In genomic region chr5:95823241-95823737, GRCh38 we compare ENCODE assay signal across 8 cellular contexts. TPM values are rescaled to one million over a fixed set of nuclear protein-coding genes. Genes with fewer than 3 reads are reported as not detected.
DNase-seq lines count a peak whose midpoint lies in the region; ATAC-seq, FAIRE-seq and TF ChIP-seq lines count a peak whose summit lies in the region.

No MANE protein-coding gene starts in this region.

- H3F3A ChIP-seq in OCI-LY1 (ENCODE audit: insufficient read depth, low read length): no peaks in the 10 kb centered on the region

- no peaks in the 10 kb centered on the region for H3K9me2 ChIP-seq in OCI-LY1 (ENCODE audit: low read depth, low read length)

- H4K8ac ChIP-seq in H1 (ENCODE audit: extremely low read depth, insufficient read depth, low read length): no peak overlapping the region

- no peak overlapping the region for H2BK5ac ChIP-seq in H1 (ENCODE audit: low read depth, low read length)

- CTCF ChIA-PET in Caco-2 (lab: Charles Lee) (interaction anchor here (0.6 to 1.3 kb wide), 5 partner anchors 8 to 178 kb away, joined by 3 to 10 read pairs (median 3); partner anchors contain the start of gene RFESD), H1 (lab: Charles Lee; ENCODE audit: partially characterized antibody) (interaction anchor here (1.0 to 3.2 kb wide), 12 partner anchors 8 to 178 kb away, joined by 3 to 18 read pairs (median 8); no protein-coding TSS in a partner anchor)

- no peaks in the 10 kb centered on the region for H3K9me3 Mint-ChIP-seq in Caco-2 (ENCODE audit: unreplicated experiment)

- no peak overlapping the region for H3K56ac ChIP-seq in H1 (replicated peaks; ENCODE audit: insufficient read length, low read depth, low read length)

- H3K27ac Mint-ChIP-seq in Caco-2 (ENCODE audit: unreplicated experiment): peak overlapping the region; percentile 63

- H3K79me2 ChIP-seq in OCI-LY1 (ENCODE audit: insufficient read depth, low read length): no peaks in the 10 kb centered on the region
- no peaks in the 10 kb centered on the region for H3K79me2 ChIP-seq in H1 (ENCODE audit: control insufficient read depth in 1 of 2, insufficient read depth in 2 of 2, low read length in 2 of 2)

- WGBS in H1 (ENCODE audit: extremely low coverage in 1 of 2, insufficient coverage in 1 of 2, insufficient read length in 1 of 2, insufficient replicate concordance in 2 of 2, low coverage in 1 of 2, low lambda C conversion rate in 2 of 2, missing lambda C conversion rate in 1 of 2), 2 experiments: 60% methylated on average over 7 of the region's 7 CpGs; no CpG with 5 or more reads in 1 of the 2 experiments
- WGBS in pancreas, 2 donors: 70 to 80% methylated on average over 7 of the region's 7 CpGs

- no peak for TF ChIP-seq POLR2A in H1 (IDR thresholded peaks at IDR 0.05; ENCODE audit: control extremely low read depth in 1 of 2, low read depth in 2 of 2, low read length in 2 of 2)

- H3K4me1 ChIP-seq in Caco-2 (peaks cover 34% of the 10 kb centered on the region), OCI-LY1 (ENCODE audit: insufficient read depth, low read length, severe bottlenecking) (peaks cover 60% of the 10 kb centered on the region), H1 (replicated peaks in 1 of 4; ENCODE audit: control insufficient read depth in 3 of 4, insufficient read depth in 4 of 4, low read length in 3 of 4) (peaks cover 5 to 16% (median 13%) of the 10 kb centered on the region in 4 experiments; a peak in 6 of 7 replicates), pancreas (peaks cover 8 to 21% (median 9%) of the 10 kb centered on the region in 3 donors)

- H3K4me2 ChIP-seq in OCI-LY1 (ENCODE audit: low read length) (peak overlapping the region; percentile 82), H1 (ENCODE audit: insufficient read depth in 1 of 2, low read depth in 2 of 2, low read length in 2 of 2) (peak overlapping the region in 1 of 2 experiments; percentile 61; a peak in 1 of 4 replicates)

- H3K23me2 ChIP-seq in H1 (ENCODE audit: low read depth, low read length): peaks cover 5% of the 10 kb centered on the region

- POLR2A ChIA-PET in Caco-2 (lab: Charles Lee): interaction anchor here (0.6 to 1.2 kb wide), 7 partner anchors 11 to 73 kb away, joined by 3 to 11 read pairs (median 3); no protein-coding TSS in a partner anchor
- POLR2A ChIA-PET in H1 (lab: Charles Lee; ENCODE audit: partially characterized antibody): interaction anchor here (1.1 to 2.6 kb wide), 6 partner anchors 11 to 139 kb away, joined by 3 to 22 read pairs (median 4); partner anchors contain the start of gene RHOBTB3

- H3K36me3 ChIP-seq in Caco-2 (ENCODE audit: control insufficient read depth, insufficient read depth, low read length) (no peaks in the 10 kb centered on the region), OCI-LY1 (ENCODE audit: insufficient read depth, low read length) (no peaks in the 10 kb centered on the region), H1 (ENCODE audit: control insufficient read depth in 2 of 4, insufficient read depth in 4 of 4, low read length in 3 of 4) (no peaks in the 10 kb centered on the region), pancreas (no peaks in the 10 kb centered on the region)

- no peak for TF ChIP-seq EP300 in H1 (IDR thresholded peaks at IDR 0.05; ENCODE audit: borderline replicate concordance in 1 of 2, low read depth in 2 of 2, low read length in 2 of 2)

- H2AFZ ChIP-seq in OCI-LY1 (ENCODE audit: low read length): 0 out of 2 replicates have a peak overlapping the region, but pooled peaks have one; percentile 66
- peak overlapping the region; percentile 72 for H2AFZ ChIP-seq in H1 (ENCODE audit: low read length)

- no peak overlapping the region for H4K91ac ChIP-seq in H1 (replicated peaks; ENCODE audit: insufficient read length, low read length)

- H2AK5ac ChIP-seq in H1 (ENCODE audit: low read depth, low read length): no peak overlapping the region

- no peaks in the 10 kb centered on the region for H3K79me1 ChIP-seq in H1 (ENCODE audit: low read depth, low read length)

- H3K36me3 Mint-ChIP-seq in Caco-2 (ENCODE audit: insufficient read depth, unreplicated experiment): peaks cover 5% of the 10 kb centered on the region

- intact Hi-C loops in Caco-2 (cut with micrococcal nuclease; ENCODE audit: unreplicated experiment): loop anchor here (10.0 kb wide), 1 partner anchor 1282 kb away; no protein-coding TSS in a partner anchor
- intact Hi-C loops in pancreas (cut with DNase I): no loop called here

- peak overlapping the region; percentile 83 for H3K27ac ChIP-seq in OCI-LY1 (ENCODE audit: low read depth, low read length, poor library complexity, severe bottlenecking)
- no peak overlapping the region for H3K27ac ChIP-seq in H1 (ENCODE audit: low read depth, low read length)
- peak overlapping the region in 3 of 4 donors; percentile 47 to 80 (median 75) for H3K27ac ChIP-seq in pancreas

- 0 out of 2 replicates have a peak overlapping the region, but pooled peaks have one; percentile 5 for H2BK12ac ChIP-seq in H1 (ENCODE audit: low read depth, low read length)

- no peak overlapping the region for H3K18ac ChIP-seq in H1 (ENCODE audit: extremely low read depth, low read length)

- H4K20me1 ChIP-seq in OCI-LY1 (ENCODE audit: insufficient read depth, low read length) (no peaks in the 10 kb centered on the region), H1 (replicated peaks in 1 of 2; ENCODE audit: control insufficient read depth in 1 of 2, insufficient read depth in 2 of 2, low read length in 2 of 2) (no peaks in the 10 kb centered on the region)

- H3K4me3 Mint-ChIP-seq in Caco-2 (ENCODE audit: unreplicated experiment): peak overlapping the region; percentile 44

- DNase-seq in Caco-2 (no peak), H1 (ENCODE audit: low read depth in 1 of 2, low spot score in 2 of 2) (no peak), pancreas (peak in 1 of 6 donors; percentile 32), UCSD-AML1 (lab: John Stamatoyannopoulos, UW; ENCODE audit: unreplicated experiment) (no peak)
- no peak for DNase-seq in effector CD4-positive, alpha-beta T cell

- no peak for TF ChIP-seq RAD21 in H1 (IDR thresholded peaks at IDR 0.05 in 1 of 2, conservative IDR thresholded peaks at IDR 0.05 in 1 of 2; ENCODE audit: low read depth in 2 of 2, low read length in 2 of 2)

- H3K27me3 ChIP-seq in Caco-2 (replicated peaks; ENCODE audit: control insufficient read depth, insufficient read depth, low read length) (no peaks in the 10 kb centered on the region), OCI-LY1 (ENCODE audit: insufficient read depth, low read length) (no peaks in the 10 kb centered on the region), H1 (replicated peaks in 1 of 4; ENCODE audit: control insufficient read depth in 3 of 4, extremely low read depth in 1 of 4, insufficient read depth in 3 of 4, low read length in 3 of 4) (no peaks in the 10 kb centered on the region; a peak in 1 of 7 replicates), pancreas (no peaks in the 10 kb centered on the region)

- no peaks in the 10 kb centered on the region for H3K27me3 Mint-ChIP-seq in Caco-2 (ENCODE audit: insufficient read depth, unreplicated experiment)

- H3K4me3 ChIP-seq in Caco-2 (ENCODE audit: low read depth, low read length) (no peak overlapping the region), OCI-LY1 (ENCODE audit: low read depth, low read length, poor library complexity, severe bottlenecking) (peak overlapping the region; percentile 92), H1 (ENCODE audit: extremely low read depth in 1 of 4, insufficient read depth in 2 of 4, low read depth in 3 of 4, low read length in 4 of 4) (no peak overlapping the region), pancreas (peak overlapping the region in 1 of 4 donors; percentile 75)

- TF ChIP-seq CTCF in Caco-2 (IDR thresholded peaks at IDR 0.05; ENCODE audit: insufficient read depth in 1 of 2, low read depth in 1 of 2, low read length in 1 of 2, severe bottlenecking in 1 of 2, unreplicated experiment in 1 of 2) (no peak), OCI-LY1 (IDR thresholded peaks at IDR 0.05; ENCODE audit: low read length) (no peak), H1 (IDR thresholded peaks at IDR 0.05; ENCODE audit: control extremely low read depth in 1 of 3, insufficient read depth in 1 of 3, low read depth in 1 of 3, low read length in 3 of 3) (no peak), pancreas (IDR thresholded peaks at IDR 0.05) (no peak)

- H2BK15ac ChIP-seq in H1 (ENCODE audit: low read length): no peak overlapping the region

- peak overlapping the region; percentile 83 for H3K9ac ChIP-seq in OCI-LY1 (ENCODE audit: low read length)
- no peak overlapping the region for H3K9ac ChIP-seq in H1 (replicated peaks in 1 of 4; ENCODE audit: extremely low read depth in 1 of 4, low read depth in 3 of 4, low read length in 3 of 4)

- H3K4me1 Mint-ChIP-seq in Caco-2 (ENCODE audit: low read depth, unreplicated experiment): peaks cover 25% of the 10 kb centered on the region

- no peak overlapping the region for H2BK120ac ChIP-seq in H1 (replicated peaks; ENCODE audit: low read depth, low read length)

- H3K4ac ChIP-seq in H1 (replicated peaks; ENCODE audit: insufficient read length, low read depth, low read length): no peak overlapping the region

- ATAC-seq in pancreas (no peak), HG02884 (IDR thresholded peaks at IDR 0.05; ENCODE audit: unreplicated experiment) (no peak), GM19397 (IDR thresholded peaks at IDR 0.05; ENCODE audit: unreplicated experiment) (no peak)

- no peaks in the 10 kb centered on the region for H3K9me3 ChIP-seq in Caco-2
- no peaks in the 10 kb centered on the region for H3K9me3 ChIP-seq in OCI-LY1 (ENCODE audit: low read length)
- no peaks in the 10 kb centered on the region for H3K9me3 ChIP-seq in H1 (ENCODE audit: insufficient read depth in 2 of 2, low read depth in 1 of 2, low read length in 1 of 2)
- H3K9me3 ChIP-seq in pancreas: no peaks in the 10 kb centered on the region

- no peak overlapping the region for H3K14ac ChIP-seq in H1 (ENCODE audit: insufficient read length)

- no TSS peak for BruUV-seq in Caco-2 (replicated peaks; lab: Mats Ljungman, UMichigan)

- FAIRE-seq in H1 (lab: Jason Lieb, UNC): no peak
- FAIRE-seq in pancreas (lab: Jason Lieb, UNC): no peak

- H4K5ac ChIP-seq in H1 (ENCODE audit: insufficient read length, low read depth, low read length): no peak overlapping the region

- no peak overlapping the region for H3K23ac ChIP-seq in H1 (ENCODE audit: insufficient read length)

- H2BK20ac ChIP-seq in H1 (ENCODE audit: low read length): no peak overlapping the region

TF ChIP-seq in H1, 55 proteins besides CTCF, POLR2A, EP300 and RAD21 (continues in another document):
- TF ChIP-seq CREB1 (IDR thresholded peaks at IDR 0.05): no peak

RNA-seq across cellular contexts. Expression of gene GLRX, which starts 0.8 kb away (rescaled TPM):
- total RNA-seq in Caco-2 (2022): 17.9 and 26.4 TPM in 2 replicates
- total RNA-seq in H1 (2021; fragmentation: NEBNext Ultra II Directional; extraction: Animal tissue kit (Norgen Biotek cat#: 25700)): 21.6 and 22.9 TPM in 2 replicates
- 13.2 and 31.2 TPM in 2 replicates for polyA plus RNA-seq in H1 (2011; rRNA removed)
- polyA plus RNA-seq in H1 (2011; cell fraction: cytosol; rRNA removed): 49.0 TPM
- 23.8 TPM for polyA plus RNA-seq in H1 (2011; cell fraction: nucleus; rRNA removed)
- 47.6 to 52.5 TPM (median 49.8 TPM) in 4 replicates for polyA plus RNA-seq in H1 (2012, experiment 1 of 2)
- polyA plus RNA-seq in H1 (2012, experiment 2 of 2): 6.8 TPM
- 21.4 TPM for polyA plus RNA-seq in H1 (2013, experiment 1 of 2)
- polyA plus RNA-seq in H1 (2013, experiment 2 of 2): 21.3 TPM
- polyA minus RNA-seq in H1 (2011; rRNA and poly(A)+ RNA removed): 23.9 and 28.2 TPM in 2 replicates
- polyA minus RNA-seq in H1 (2011; cell fraction: cytosol; rRNA and poly(A)+ RNA removed): 8.4 TPM
- 34.3 TPM for polyA minus RNA-seq in H1 (2011; cell fraction: nucleus; rRNA and poly(A)+ RNA removed)
- 10 to 100 TPM in 1 of 6 donors, 1 to 10 TPM in 5; 1.7 to 11.2 (median 4.4) TPM for total RNA-seq in pancreas
- 10 to 100 TPM; 15.7 to 20.9 TPM for polyA plus RNA-seq in pancreas
